9 cellular contexts compared by ENCODE assay signal in genomic region chr16:51151951-51152663, GRCh38. TPM values are rescaled to one million over a fixed set of nuclear protein-coding genes. Genes with fewer than 3 reads are reported as not detected.
A peak's percentile ranks its signal among the peaks of the same experiment; 100 is the strongest.
DNase-seq lines count a peak whose midpoint lies in the region; ATAC-seq, FAIRE-seq and TF ChIP-seq lines count a peak whose summit lies in the region.
"Had no signal": no experiment of that assay in that cellular context is flagged by ENCODE, and none has a peak within 500 bp of the region (broad histone marks: within the 10 kb centered on the region; RNA-seq: fewer than 3 reads in every experiment).

No MANE protein-coding gene starts in this region.

- peak overlapping the region; percentile 53 for H3K4me3 Mint-ChIP-seq in mesothelial cell of epicardium

- peak; percentile 86 for DNase-seq in COLO668 (lab: John Stamatoyannopoulos, UW; ENCODE audit: unreplicated experiment)
- DNase-seq in NCI-H2227 (lab: John Stamatoyannopoulos, UW; ENCODE audit: unreplicated experiment) = peak; percentile 84
- peak; percentile 55 for DNase-seq in epidermal melanocyte (ENCODE audit: insufficient read length, low spot score)
- DNase-seq in mesothelial cell of epicardium (ENCODE audit: low spot score in 2 of 2, unreplicated experiment in 2 of 2) = no peak
- no peak for DNase-seq in 8988T
- DNase-seq in HTR-8/SVneo (ENCODE audit: insufficient read length, low spot score) = no peak
- no peak for DNase-seq in DMS53 treated with DMSO at 0.1 percent for 48 hours (lab: John Stamatoyannopoulos, UW; ENCODE audit: unreplicated experiment)

- H3K36me3 Mint-ChIP-seq in mesothelial cell of epicardium = no peaks in the 10 kb centered on the region

- peaks cover 89% of the 10 kb centered on the region for H3K27me3 Mint-ChIP-seq in mesothelial cell of epicardium (ENCODE audit: low read depth)

- TF ChIP-seq CTCF in mesothelial cell of epicardium (IDR thresholded peaks at IDR 0.05; ENCODE audit: unreplicated experiment) = no peak

- H3K27ac Mint-ChIP-seq in mesothelial cell of epicardium = no peak overlapping the region

- peaks cover 28% of the 10 kb centered on the region for H3K4me1 Mint-ChIP-seq in mesothelial cell of epicardium

- no peak for ATAC-seq in GM19324 (IDR thresholded peaks at IDR 0.05; ENCODE audit: low FRiP score, unreplicated experiment)

- no peaks in the 10 kb centered on the region for H3K9me3 Mint-ChIP-seq in mesothelial cell of epicardium

- FAIRE-seq in HTR-8/SVneo (lab: Jason Lieb, UNC) = no peak
- FAIRE-seq: bronchial epithelial cell had no signal

RNA-seq across cellular contexts. Expression of gene SALL1, which starts 1.0 kb away (rescaled TPM):
- total RNA-seq in mesothelial cell of epicardium = 0.32 to 1.1 TPM (median 0.33 TPM) in 3 replicates
- total RNA-seq: bronchial epithelial cell had no signal

Comparison
In these comparisons a context has a peak if more than half of its experiments do, and no peak if none do; other contexts are left out.
1. DNase-seq: peak in COLO668 (single experiment), NCI-H2227 (single experiment) and epidermal melanocyte (single experiment); none in mesothelial cell of epicardium (0 of 2), 8988T (single experiment), HTR-8/SVneo (single experiment) and DMS53 treated with DMSO at 0.1 percent for 48 hours (single experiment).